ENCODE assay signal across 20 cellular contexts in genomic region chr20:62461834-62462233, GRCh38. TPM values are rescaled to one million over a fixed set of nuclear protein-coding genes. Genes with fewer than 3 reads are reported as not detected.
DNase-seq lines count a peak whose midpoint lies in the region; ATAC-seq, FAIRE-seq and TF ChIP-seq lines count a peak whose summit lies in the region.
"Had no signal": no experiment of that assay in that cellular context is flagged by ENCODE, and none has a peak within 500 bp of the region (broad histone marks: within the 10 kb centered on the region; RNA-seq: fewer than 3 reads in every experiment).

No MANE protein-coding gene starts in this region.

- no peak overlapping the region for H2BK5ac ChIP-seq in trophoblast cell (ENCODE audit: low read depth, low read length, poor library complexity)

- FAIRE-seq in HTR-8/SVneo (lab: Jason Lieb, UNC) = peak; percentile 44
- no peak for FAIRE-seq in K562 (lab: Jason Lieb, UNC)
- FAIRE-seq: A549, G401.6, GM12892 had no signal

- no peaks in the 10 kb centered on the region for H3K27me3 Mint-ChIP-seq in endodermal cell (ENCODE audit: insufficient read depth)

- ATAC-seq in K562 = no peak
- ATAC-seq: A549 had no signal

- no peaks in the 10 kb centered on the region for H3K4me1 Mint-ChIP-seq in endodermal cell

- H3K9me3 ChIP-seq in K562 (replicated peaks; ENCODE audit: control insufficient read depth, insufficient read depth, low read depth, low read length) (no peaks in the 10 kb centered on the region), trophoblast cell (ENCODE audit: insufficient read depth, low read depth, low read length) (no peaks in the 10 kb centered on the region), endodermal cell (ENCODE audit: control insufficient read depth, low read length) (no peaks in the 10 kb centered on the region)
- H3K9me3 ChIP-seq: A549 had no signal

- H2AFZ ChIP-seq in K562 (ENCODE audit: low read depth, low read length) (no peak overlapping the region), trophoblast cell (ENCODE audit: insufficient read depth, low read length, poor library complexity) (no peak overlapping the region)

- no peak overlapping the region for H3K27ac ChIP-seq in K562 (ENCODE audit: extremely low read depth, low read depth, low read length)
- no peak overlapping the region for H3K27ac ChIP-seq in trophoblast cell (ENCODE audit: low read depth, low read length)
- no peak overlapping the region for H3K27ac ChIP-seq in endodermal cell (ENCODE audit: low read depth, low read length)
- H3K27ac ChIP-seq: A549 had no signal

- intact Hi-C loops in K562 (cut with micrococcal nuclease) = no loop called here

- TF ChIP-seq CTCF in K562 (IDR thresholded peaks at IDR 0.05 in 2 of 3, conservative IDR thresholded peaks at IDR 0.05 in 1 of 3; ENCODE audit: insufficient read depth in 2 of 3, low read depth in 1 of 3, low read length in 3 of 3) (no peak), endodermal cell (conservative IDR thresholded peaks at IDR 0.05) (no peak)

- no peak overlapping the region for H3K4ac ChIP-seq in trophoblast cell (ENCODE audit: low read depth, low read length)

- H2AK5ac ChIP-seq in trophoblast cell (ENCODE audit: low read length) = no peak overlapping the region

- H3K9me1 ChIP-seq in K562 (ENCODE audit: control insufficient read depth, insufficient read depth, low read length) = no peaks in the 10 kb centered on the region

- no peak overlapping the region for H3K23ac ChIP-seq in trophoblast cell (ENCODE audit: low read length)

- BruUV-seq in K562 (replicated peaks; lab: Mats Ljungman, UMichigan) = no TSS peak

- H3K9ac ChIP-seq in K562 (ENCODE audit: insufficient read depth in 1 of 2, low read depth in 2 of 2, low read length in 2 of 2) (peak overlapping the region in 1 of 2 experiments; percentile 56; a peak in 1 of 4 replicates), trophoblast cell (ENCODE audit: low read length) (no peak overlapping the region), endodermal cell (ENCODE audit: extremely low read depth, low read length, poor library complexity, severe bottlenecking) (no peak overlapping the region)

- H3K4me3 Mint-ChIP-seq in endodermal cell = no peak overlapping the region
- H3K4me3 Mint-ChIP-seq: CD4-positive, alpha-beta memory T cell had no signal

- no peak for TF ChIP-seq RAD21 in K562 (CRISPR knock-in tag; conservative IDR thresholded peaks at IDR 0.05 in 1 of 2, IDR thresholded peaks at IDR 0.05 in 1 of 2)

- H2BK12ac ChIP-seq in trophoblast cell (ENCODE audit: low read length) = no peak overlapping the region

- TF ChIP-seq POLR2A in K562 (conservative IDR thresholded peaks at IDR 0.05) = no peak

- no peaks in the 10 kb centered on the region for H3K79me1 ChIP-seq in trophoblast cell (ENCODE audit: low read length)

- H3K36me3 ChIP-seq in K562 (ENCODE audit: control insufficient read depth, insufficient read depth, low read length) = no peaks in the 10 kb centered on the region
- no peaks in the 10 kb centered on the region for H3K36me3 ChIP-seq in trophoblast cell (ENCODE audit: control insufficient read depth in 1 of 2, insufficient read depth in 2 of 2, low read length in 2 of 2)
- H3K36me3 ChIP-seq in endodermal cell (ENCODE audit: control insufficient read depth, insufficient read depth, low read length) = no peaks in the 10 kb centered on the region

- H3K36me3 Mint-ChIP-seq in endodermal cell (ENCODE audit: low read depth) = no peaks in the 10 kb centered on the region
- H3K36me3 Mint-ChIP-seq: CD4-positive, alpha-beta memory T cell had no signal

- in situ Hi-C loops in K562 (cut with MboI) = no loop called here

- H3K27ac Mint-ChIP-seq in endodermal cell = no peak overlapping the region
- H3K27ac Mint-ChIP-seq: CD4-positive, alpha-beta memory T cell had no signal

- DNase-seq in HTR-8/SVneo (ENCODE audit: insufficient read length, low spot score) = no peak
- no peak for DNase-seq in K562 (ENCODE audit: extremely low read depth in 1 of 4, low spot score in 3 of 4)
- DNase-seq in trophoblast cell = no peak
- DNase-seq in NCI-H748 (lab: John Stamatoyannopoulos, UW; ENCODE audit: unreplicated experiment) = no peak
- DNase-seq in AG08395 (ENCODE audit: low spot score) = no peak
- DNase-seq in endodermal cell = no peak
- DNase-seq: 8988T, ACHN, C1 segment of cervical spinal cord, Calu3, COR-L47, DND-41, GOT3, H7, HCEC 1CT had no signal

- H3K27me3 ChIP-seq in K562 (ENCODE audit: control insufficient read depth in 2 of 2, insufficient read depth in 2 of 2, low read length in 2 of 2) = peaks cover 0 to 42% of the 10 kb centered on the region in 2 experiments; a peak in 2 of 5 replicates
- no peaks in the 10 kb centered on the region for H3K27me3 ChIP-seq in trophoblast cell (ENCODE audit: insufficient read depth, low read length)
- H3K27me3 ChIP-seq in endodermal cell (ENCODE audit: control insufficient read depth, insufficient read depth, low read length, poor library complexity, severe bottlenecking) = no peaks in the 10 kb centered on the region

- no peaks in the 10 kb centered on the region for H3K9me3 Mint-ChIP-seq in endodermal cell
- H3K9me3 Mint-ChIP-seq: CD4-positive, alpha-beta memory T cell had no signal

- no peak overlapping the region for H4K91ac ChIP-seq in trophoblast cell (ENCODE audit: low read depth, low read length)

- POLR2A ChIA-PET in K562 (lab: Yijun Ruan, JAX) = interaction anchor here (0.6 kb wide), 2 partner anchors 144 to 467 kb away, joined by 3 to 4 read pairs; no protein-coding TSS in a partner anchor

- H4K20me1 ChIP-seq in K562 (replicated peaks; ENCODE audit: control insufficient read depth, insufficient read depth, low read length) = no peaks in the 10 kb centered on the region; the same call in 1 of the 2 replicates

- H3K79me2 ChIP-seq in K562 (ENCODE audit: control insufficient read depth, insufficient read depth, low read length) (no peaks in the 10 kb centered on the region), trophoblast cell (ENCODE audit: control insufficient read depth, insufficient read depth, low read length, poor library complexity) (no peaks in the 10 kb centered on the region)

- H3K4me2 ChIP-seq in K562 (ENCODE audit: insufficient read depth, low read length) (no peak overlapping the region), trophoblast cell (ENCODE audit: low read length) (no peak overlapping the region)
- H3K4me2 ChIP-seq: A549 had no signal

- H4K12ac ChIP-seq in trophoblast cell (ENCODE audit: low read depth, low read length) = no peak overlapping the region

- H3K14ac ChIP-seq in trophoblast cell (ENCODE audit: low read length) = no peak overlapping the region

- no peak overlapping the region for H4K8ac ChIP-seq in trophoblast cell (ENCODE audit: low read depth, low read length)

- CTCF ChIA-PET in K562 (lab: Yijun Ruan, JAX; ENCODE audit: low intra/inter-chr PET ratio) = no interaction called here

- 31% methylated on average over 12 of the region's 13 CpGs for WGBS in K562 (ENCODE audit: insufficient coverage, low coverage, missing lambda C conversion rate)
- WGBS in trophoblast cell (ENCODE audit: extremely low coverage, insufficient coverage, insufficient read length) = no CpG with 5 or more reads among the region's 13 CpGs
- WGBS in endodermal cell (ENCODE audit: insufficient coverage in 1 of 2, insufficient read length in 1 of 2), 2 experiments = 92 to 98% methylated on average over 8 to 13 of the region's 13 CpGs

- no peak overlapping the region for H3K4me3 ChIP-seq in K562
- peak overlapping the region; percentile 33 for H3K4me3 ChIP-seq in trophoblast cell (ENCODE audit: low read depth, low read length)
- H3K4me3 ChIP-seq in endodermal cell (ENCODE audit: low read length) = no peak overlapping the region
- H3K4me3 ChIP-seq: A549 had no signal

- H2BK120ac ChIP-seq in trophoblast cell (ENCODE audit: insufficient read depth, low read length, poor library complexity) = no peak overlapping the region

- H3K4me1 ChIP-seq in K562 (replicated peaks in 1 of 2; ENCODE audit: control insufficient read depth in 2 of 2, insufficient read depth in 2 of 2, low read length in 2 of 2) = peaks cover 14 to 74% of the 10 kb centered on the region in 2 experiments
- H3K4me1 ChIP-seq in trophoblast cell (ENCODE audit: control insufficient read depth in 1 of 2, insufficient read depth in 2 of 2, low read length in 2 of 2) = no peaks in the 10 kb centered on the region
- no peaks in the 10 kb centered on the region for H3K4me1 ChIP-seq in endodermal cell (ENCODE audit: control insufficient read depth, insufficient read depth, low read length)
- H3K4me1 ChIP-seq: A549 had no signal

- TF ChIP-seq EP300 in K562 (IDR thresholded peaks at IDR 0.05; ENCODE audit: low read length) = no peak

- H3K18ac ChIP-seq in trophoblast cell (ENCODE audit: low read length) = no peak overlapping the region

RNA-seq across cellular contexts. Expression of gene GATA5, which starts 14.0 kb away (rescaled TPM):
- total RNA-seq in K562 (2011; cell fraction: chromatin; rRNA removed; ENCODE audit: low replicate concordance) = 0.40 and 1.3 TPM in 2 replicates
- 0.66 and 0.67 TPM in 2 replicates for total RNA-seq in K562 (2011; cell fraction: nucleolus; rRNA removed)
- total RNA-seq in K562 (2011; cell fraction: nucleoplasm; rRNA removed) = 0.29 and 0.46 TPM in 2 replicates
- total RNA-seq in K562 (2014; rRNA removed) (0.18 and 0.45 TPM in 2 replicates), K562 (2014; rRNA removed; fragmentation: Illumina TruSeq; extraction: Trizol) (0.06 TPM in 1 of 2 replicates, not detected in the other), K562 (2015; rRNA removed; fragmentation: Illumina TruSeq; extraction: Trizol) (0.08 and 0.22 TPM in 2 replicates), K562 (2021) (0.49 TPM in 2 replicates), endodermal cell (1 to 10 TPM; 2.5 to 6.7 TPM)
- polyA plus RNA-seq in K562 (2011; rRNA removed) (0.57 and 0.68 TPM in 2 replicates), K562 (2014; fragmentation: Illumina TruSeq; extraction: Trizol) (0.09 and 0.11 TPM in 2 replicates), K562 (2014; fragmentation: Nextera tagmentation; extraction: Ambion mirVana) (not detected), K562 (2014; rRNA removed) (0.16 and 0.34 TPM in 2 replicates)
- 0.68 and 2.4 TPM in 2 replicates for polyA plus RNA-seq in K562 (2011; cell fraction: cytosol; rRNA removed)
- polyA plus RNA-seq in K562 (2011; cell fraction: nucleus; rRNA removed) = 1.4 and 2.7 TPM in 2 replicates
- 0.43 and 0.44 TPM in 2 replicates for polyA plus RNA-seq in K562 (2012)
- 0.12 and 0.39 TPM in 2 replicates for polyA minus RNA-seq in K562 (2011; rRNA and poly(A)+ RNA removed)
- polyA minus RNA-seq in K562 (2011; cell fraction: cytosol; rRNA and poly(A)+ RNA removed) = 0.86 and 1.5 TPM in 2 replicates
- polyA minus RNA-seq in K562 (2011; cell fraction: nucleus; rRNA and poly(A)+ RNA removed) = 0.67 TPM in 2 replicates
- polyA plus RNA-seq in trophoblast cell (2013) = 0.85 and 0.90 TPM in 2 replicates
- 0.75 TPM for polyA plus RNA-seq in endodermal cell (2013, experiment 1 of 2)
- 0.75 TPM for polyA plus RNA-seq in endodermal cell (2013, experiment 2 of 2)
- total RNA-seq: Calu3; CD4-positive, alpha-beta memory T cell had no signal
- polyA plus RNA-seq: BJ; CD4-positive, alpha-beta memory T cell had no signal

RNA-seq across cellular contexts. Expression of gene RBBP8NL, which starts 34.5 kb away (rescaled TPM):
- not detected in 2 replicates for total RNA-seq in K562 (2011; cell fraction: chromatin; rRNA removed; ENCODE audit: low replicate concordance)
- not detected in 2 replicates for total RNA-seq in K562 (2011; cell fraction: nucleolus; rRNA removed)
- total RNA-seq in K562 (2011; cell fraction: nucleoplasm; rRNA removed) = not detected in 2 replicates
- not detected in 2 replicates for total RNA-seq in K562 (2014; rRNA removed)
- not detected in 2 replicates for total RNA-seq in K562 (2014; rRNA removed; fragmentation: Illumina TruSeq; extraction: Trizol)
- total RNA-seq in K562 (2015; rRNA removed; fragmentation: Illumina TruSeq; extraction: Trizol) = not detected in 2 replicates
- not detected in 2 replicates for total RNA-seq in K562 (2021)
- polyA plus RNA-seq in K562 (2011; rRNA removed) = not detected in 2 replicates
- 0.04 TPM in 1 of 2 replicates, not detected in the other for polyA plus RNA-seq in K562 (2011; cell fraction: cytosol; rRNA removed)
- polyA plus RNA-seq in K562 (2011; cell fraction: nucleus; rRNA removed) = 0.09 TPM in 1 of 2 replicates, not detected in the other
- not detected in 2 replicates for polyA plus RNA-seq in K562 (2012)
- not detected in 2 replicates for polyA plus RNA-seq in K562 (2014; fragmentation: Illumina TruSeq; extraction: Trizol)
- polyA plus RNA-seq in K562 (2014; fragmentation: Nextera tagmentation; extraction: Ambion mirVana) = not detected
- not detected in 2 replicates for polyA plus RNA-seq in K562 (2014; rRNA removed)
- polyA minus RNA-seq in K562 (2011; rRNA and poly(A)+ RNA removed) = not detected in 2 replicates
- polyA minus RNA-seq in K562 (2011; cell fraction: cytosol; rRNA and poly(A)+ RNA removed) = not detected in 2 replicates
- not detected in 2 replicates for polyA minus RNA-seq in K562 (2011; cell fraction: nucleus; rRNA and poly(A)+ RNA removed)
- polyA plus RNA-seq in trophoblast cell (2013) = 7.9 TPM in 2 replicates
- total RNA-seq in endodermal cell = under 1 TPM in 1 of 2 donors, not detected in 1; 0.40 TPM
- 0.07 TPM for polyA plus RNA-seq in endodermal cell (2013, experiment 1 of 2)
- 0.25 TPM for polyA plus RNA-seq in endodermal cell (2013, experiment 2 of 2)
- total RNA-seq: CD4-positive, alpha-beta memory T cell; H7 had no signal
- polyA plus RNA-seq: A549; BJ; CD4-positive, alpha-beta memory T cell had no signal

RNA-seq across cellular contexts. Expression of gene CABLES2, which starts 54.7 kb away (rescaled TPM):
- 3.6 and 7.1 TPM in 2 replicates for total RNA-seq in K562 (2011; cell fraction: chromatin; rRNA removed; ENCODE audit: low replicate concordance)
- 3.0 and 3.3 TPM in 2 replicates for total RNA-seq in K562 (2011; cell fraction: nucleolus; rRNA removed)
- 2.5 and 3.0 TPM in 2 replicates for total RNA-seq in K562 (2011; cell fraction: nucleoplasm; rRNA removed)
- total RNA-seq in K562 (2014; rRNA removed) (1.2 and 2.0 TPM in 2 replicates), K562 (2014; rRNA removed; fragmentation: Illumina TruSeq; extraction: Trizol) (0.93 and 1.3 TPM in 2 replicates), K562 (2015; rRNA removed; fragmentation: Illumina TruSeq; extraction: Trizol) (1.4 and 1.6 TPM in 2 replicates), K562 (2021) (3.7 and 4.2 TPM in 2 replicates), endodermal cell (10 to 100 TPM; 10.4 to 15.6 TPM)
- polyA plus RNA-seq in K562 (2011; rRNA removed) (2.2 and 2.5 TPM in 2 replicates), K562 (2014; fragmentation: Illumina TruSeq; extraction: Trizol) (2.7 and 3.2 TPM in 2 replicates), K562 (2014; fragmentation: Nextera tagmentation; extraction: Ambion mirVana) (under 1 TPM; 0.46 to 0.72 TPM), K562 (2014; rRNA removed) (2.1 and 2.2 TPM in 2 replicates)
- polyA plus RNA-seq in K562 (2011; cell fraction: cytosol; rRNA removed) = 2.6 and 3.8 TPM in 2 replicates
- polyA plus RNA-seq in K562 (2011; cell fraction: nucleus; rRNA removed) = 5.3 and 9.0 TPM in 2 replicates
- 3.9 and 7.7 TPM in 2 replicates for polyA plus RNA-seq in K562 (2012)
- polyA minus RNA-seq in K562 (2011; rRNA and poly(A)+ RNA removed) = 1.1 and 1.7 TPM in 2 replicates
- polyA minus RNA-seq in K562 (2011; cell fraction: cytosol; rRNA and poly(A)+ RNA removed) = 5.1 and 5.4 TPM in 2 replicates
- polyA minus RNA-seq in K562 (2011; cell fraction: nucleus; rRNA and poly(A)+ RNA removed) = 1.6 and 1.7 TPM in 2 replicates
- 15.0 and 15.1 TPM in 2 replicates for polyA plus RNA-seq in trophoblast cell (2013)
- polyA plus RNA-seq in endodermal cell (2013, experiment 1 of 2) = 13.5 TPM
- 13.0 TPM for polyA plus RNA-seq in endodermal cell (2013, experiment 2 of 2)
